ENCODE assay signal across 19 cellular contexts in genomic region chr15:63895787-63896218, GRCh38.
DNase-seq lines count a peak whose midpoint lies in the region; ATAC-seq, FAIRE-seq and TF ChIP-seq lines count a peak whose summit lies in the region.
"Had no signal": no experiment of that assay in that cellular context is flagged by ENCODE, and none has a peak within 500 bp of the region (broad histone marks: within the 10 kb centered on the region; RNA-seq: fewer than 3 reads in every experiment).

No MANE protein-coding gene starts in this region.

- H3K14ac ChIP-seq in neuronal stem cell (ENCODE audit: low read length), result peak overlapping the region; percentile 23

- no peak overlapping the region for H3K4me3 ChIP-seq in BLaER1
- no peak overlapping the region for H3K4me3 ChIP-seq in CD8-positive, alpha-beta T cell (ENCODE audit: low read depth, low read length)
- no peak overlapping the region for H3K4me3 ChIP-seq in K562
- no peak overlapping the region for H3K4me3 ChIP-seq in neuronal stem cell (ENCODE audit: low read length in 2 of 2)
- H3K4me3 ChIP-seq: tibial artery had no signal

- peaks cover 93% of the 10 kb centered on the region for H3K4me1 Mint-ChIP-seq in CD8-positive, alpha-beta T cell (ENCODE audit: low read depth)

- H3K4me2 ChIP-seq in BLaER1, result peak overlapping the region; percentile 80
- peak overlapping the region; percentile 93 for H3K4me2 ChIP-seq in K562 (ENCODE audit: insufficient read depth, low read length)
- H3K4me2 ChIP-seq in neuronal stem cell (ENCODE audit: insufficient read depth, low read length, poor library complexity, severe bottlenecking), result no peak overlapping the region

- H2BK120ac ChIP-seq in neuronal stem cell (ENCODE audit: low read depth, low read length), result no peak overlapping the region

- H4K20me1 ChIP-seq in BLaER1, result no peaks in the 10 kb centered on the region
- no peaks in the 10 kb centered on the region; the same call in 1 of the 2 replicates for H4K20me1 ChIP-seq in K562 (replicated peaks; ENCODE audit: control insufficient read depth, insufficient read depth, low read length)

- H2AK5ac ChIP-seq in neuronal stem cell (ENCODE audit: low read depth, low read length), result no peak overlapping the region

- no peak for TF ChIP-seq POLR2A in K562 (conservative IDR thresholded peaks at IDR 0.05)

- H3K27me3 ChIP-seq in BLaER1 (no peaks in the 10 kb centered on the region), K562 (ENCODE audit: control insufficient read depth in 2 of 2, insufficient read depth in 2 of 2, low read length in 2 of 2) (no peaks in the 10 kb centered on the region), neuronal stem cell (ENCODE audit: control insufficient read depth in 3 of 3, insufficient read depth in 3 of 3, low read depth in 1 of 3, low read length in 3 of 3) (no peaks in the 10 kb centered on the region)
- H3K27me3 ChIP-seq in CD8-positive, alpha-beta T cell (ENCODE audit: insufficient read depth, low read length), result no peaks in the 10 kb centered on the region
- H3K27me3 ChIP-seq: foreskin keratinocyte, tibial artery had no signal

- no peak overlapping the region for H2BK15ac ChIP-seq in neuronal stem cell (ENCODE audit: low read length)

- no peaks in the 10 kb centered on the region for H3K9me1 ChIP-seq in K562 (ENCODE audit: control insufficient read depth, insufficient read depth, low read length)

- H3K18ac ChIP-seq in neuronal stem cell (ENCODE audit: low read length), result peak overlapping the region; percentile 13

- H3K79me1 ChIP-seq in neuronal stem cell (ENCODE audit: low read depth, low read length), result no peaks in the 10 kb centered on the region

- no peak for TF ChIP-seq RAD21 in K562 (CRISPR knock-in tag; conservative IDR thresholded peaks at IDR 0.05 in 1 of 2, IDR thresholded peaks at IDR 0.05 in 1 of 2)

- peak overlapping the region; percentile 46 for H3K27ac Mint-ChIP-seq in CD8-positive, alpha-beta T cell

- no peak overlapping the region for H3K27ac ChIP-seq in BLaER1
- no peak overlapping the region for H3K27ac ChIP-seq in CD8-positive, alpha-beta T cell (ENCODE audit: low read depth, low read length)
- peak overlapping the region; percentile 94 for H3K27ac ChIP-seq in K562 (ENCODE audit: extremely low read depth, low read depth, low read length)
- no peak overlapping the region for H3K27ac ChIP-seq in neuronal stem cell (replicated peaks; ENCODE audit: low read length)
- H3K27ac ChIP-seq: epithelial cell of prostate, foreskin keratinocyte, tibial artery had no signal

- in situ Hi-C loops in K562 (cut with MboI), result no loop called here

- ATAC-seq in CD8-positive, alpha-beta T cell, result no peak
- ATAC-seq in K562, result peak; percentile 2; the same call in 1 of the 3 replicates
- ATAC-seq: foreskin keratinocyte had no signal

- no peak overlapping the region for H2BK12ac ChIP-seq in neuronal stem cell (ENCODE audit: low read length)

- WGBS in K562 (ENCODE audit: insufficient coverage, low coverage, missing lambda C conversion rate), result 39% methylated on average over 8 of the region's 8 CpGs
- no CpG with 5 or more reads among the region's 8 CpGs for WGBS in neuronal stem cell (ENCODE audit: extremely low coverage in 2 of 2, insufficient read length in 2 of 2, insufficient replicate concordance in 1 of 2), 2 donors

- H3K4me1 ChIP-seq in BLaER1, result peaks cover 91% of the 10 kb centered on the region
- peaks cover 96% of the 10 kb centered on the region for H3K4me1 ChIP-seq in CD8-positive, alpha-beta T cell (ENCODE audit: insufficient read depth, low read length)
- peaks cover 73 to 80% of the 10 kb centered on the region in 2 experiments for H3K4me1 ChIP-seq in K562 (replicated peaks in 1 of 2; ENCODE audit: control insufficient read depth in 2 of 2, insufficient read depth in 2 of 2, low read length in 2 of 2)
- peaks cover 11 to 16% of the 10 kb centered on the region in 2 donors for H3K4me1 ChIP-seq in neuronal stem cell (ENCODE audit: control insufficient read depth in 2 of 2, insufficient read depth in 1 of 2, low read depth in 1 of 2, low read length in 2 of 2)
- H3K4me1 ChIP-seq: foreskin keratinocyte had no signal

- no peak for TF ChIP-seq EP300 in K562 (IDR thresholded peaks at IDR 0.05; ENCODE audit: low read length)

- POLR2A ChIA-PET in CD8-positive, alpha-beta T cell (lab: Charles Lee), result interaction anchor here (0.8 to 1.9 kb wide), 2 partner anchors 14 to 63 kb away, joined by 3 to 4 read pairs; no protein-coding TSS in a partner anchor
- POLR2A ChIA-PET in K562 (lab: Yijun Ruan, JAX), result interaction anchor here (0.6 to 2.6 kb wide), 6 partner anchors 9 to 92 kb away, joined by 3 to 17 read pairs (median 4); no protein-coding TSS in a partner anchor

- no peak overlapping the region for H3K4ac ChIP-seq in neuronal stem cell (ENCODE audit: low read length)

- peaks cover 27% of the 10 kb centered on the region for H3K79me2 ChIP-seq in K562 (ENCODE audit: control insufficient read depth, insufficient read depth, low read length)

- H3K23ac ChIP-seq in neuronal stem cell (ENCODE audit: low read depth, low read length, poor library complexity), result no peak overlapping the region

- H3K9me3 ChIP-seq in BLaER1, result no peaks in the 10 kb centered on the region
- no peaks in the 10 kb centered on the region for H3K9me3 ChIP-seq in CD8-positive, alpha-beta T cell (ENCODE audit: low read length)
- no peaks in the 10 kb centered on the region for H3K9me3 ChIP-seq in K562 (replicated peaks; ENCODE audit: control insufficient read depth, insufficient read depth, low read depth, low read length)
- no peaks in the 10 kb centered on the region for H3K9me3 ChIP-seq in neuronal stem cell (replicated peaks in 1 of 2; ENCODE audit: control insufficient read depth in 2 of 2, insufficient read depth in 1 of 2, low read depth in 1 of 2, low read length in 2 of 2)
- H3K9me3 ChIP-seq: tibial artery had no signal

- peak; percentile 26 for FAIRE-seq in K562 (lab: Jason Lieb, UNC)
- FAIRE-seq: D721Med had no signal

- intact Hi-C loops in CD8-positive, alpha-beta T cell (cut with DNase I, micrococcal nuclease), result loop anchor here in 1 of 2 experiments (10.0 kb wide), 1 partner anchor 49 kb away; no protein-coding TSS in a partner anchor
- intact Hi-C loops in K562 (cut with micrococcal nuclease), result loop anchor here (1.0 to 5.0 kb wide), 2 partner anchors 51 to 63 kb away; partner anchors contain the start of gene HERC1

- H3K36me3 ChIP-seq in BLaER1 (no peaks in the 10 kb centered on the region), K562 (ENCODE audit: control insufficient read depth, insufficient read depth, low read length) (no peaks in the 10 kb centered on the region), neuronal stem cell (replicated peaks in 1 of 2; ENCODE audit: control insufficient read depth in 2 of 2, insufficient read depth in 2 of 2, low read length in 2 of 2) (no peaks in the 10 kb centered on the region)
- H3K36me3 ChIP-seq in CD8-positive, alpha-beta T cell (ENCODE audit: insufficient read depth, low read length), result no peaks in the 10 kb centered on the region
- H3K36me3 ChIP-seq: tibial artery had no signal

- CTCF ChIA-PET in CD8-positive, alpha-beta T cell (lab: Charles Lee), result interaction anchor here (1.5 to 6.6 kb wide), 2 partner anchors 50 to 144 kb away, joined by 5 to 40 read pairs; no protein-coding TSS in a partner anchor
- CTCF ChIA-PET in K562 (lab: Yijun Ruan, JAX; ENCODE audit: low intra/inter-chr PET ratio), result no interaction called here

- H3K27me3 Mint-ChIP-seq in CD8-positive, alpha-beta T cell (ENCODE audit: low read depth), result no peaks in the 10 kb centered on the region

- H3K9me3 Mint-ChIP-seq in CD8-positive, alpha-beta T cell, result no peaks in the 10 kb centered on the region
- H3K9me3 Mint-ChIP-seq: nephron; stimulated activated effector memory CD8-positive, alpha-beta T cell treated with anti-CD3 and anti-CD28 coated beads, Interleukin-12 subunit alpha, Interleukin-12 subunit beta, amount 100 ng/mL, for 72 hours had no signal

- no peak overlapping the region; the same call in 1 of the 2 replicates for H3K9ac ChIP-seq in BLaER1
- peak overlapping the region; percentile 77 to 78; a peak in 3 of 4 replicates for H3K9ac ChIP-seq in K562 (ENCODE audit: insufficient read depth in 1 of 2, low read depth in 2 of 2, low read length in 2 of 2)
- H3K9ac ChIP-seq in neuronal stem cell (ENCODE audit: low read depth, low read length, poor library complexity), result no peak overlapping the region

- DNase-seq in CD8-positive, alpha-beta T cell, result no peak
- DNase-seq in K562 (ENCODE audit: extremely low read depth in 1 of 4, low spot score in 3 of 4), result peak in 2 of 4 experiments; percentile 43 to 54
- DNase-seq in neuronal stem cell (ENCODE audit: low spot score), result no peak
- DNase-seq in T1000 (lab: John Stamatoyannopoulos, UW), result no peak
- DNase-seq in activated CD4-positive, alpha-beta T cell treated with anti-CD3 and anti-CD28 coated beads, Interleukin-2, amount 50 U/mL, for 4 hours, result no peak
- DNase-seq in NCI-H446 (lab: John Stamatoyannopoulos, UW), result no peak
- DNase-seq in effector CD4-positive, alpha-beta T cell, result no peak
- DNase-seq: activated CD4-positive, alpha-beta T cell treated with anti-CD3 and anti-CD28 coated beads for 48 hours; activated T-cell treated with anti-CD3 and anti-CD28 coated beads, Interleukin-2, amount 50 U/mL, for 48 hours; dermis blood vessel endothelial cell; foreskin keratinocyte; NCI-H187 treated with DMSO at 0.1 percent for 48 hours; NCI-H2227 treated with DMSO at 0.1 percent for 48 hours had no signal

- no peak overlapping the region for H3K4me3 Mint-ChIP-seq in CD8-positive, alpha-beta T cell
- H3K4me3 Mint-ChIP-seq: nephron had no signal

- no TSS peak for BruUV-seq in K562 (replicated peaks; lab: Mats Ljungman, UMichigan)

- H3K36me3 Mint-ChIP-seq in CD8-positive, alpha-beta T cell, result no peaks in the 10 kb centered on the region
- H3K36me3 Mint-ChIP-seq: stimulated activated effector memory CD8-positive, alpha-beta T cell treated with anti-CD3 and anti-CD28 coated beads, Interleukin-12 subunit alpha, Interleukin-12 subunit beta, amount 100 ng/mL, for 72 hours had no signal

- peak overlapping the region; percentile 25 for H4K91ac ChIP-seq in neuronal stem cell (ENCODE audit: low read depth, low read length, poor library complexity)

- no peak for TF ChIP-seq CTCF in CD8-positive, alpha-beta T cell (IDR thresholded peaks at IDR 0.05)
- no peak for TF ChIP-seq CTCF in K562 (IDR thresholded peaks at IDR 0.05 in 2 of 3, conservative IDR thresholded peaks at IDR 0.05 in 1 of 3; ENCODE audit: insufficient read depth in 2 of 3, low read depth in 1 of 3, low read length in 3 of 3)

- peak overlapping the region; percentile 81 for H2AFZ ChIP-seq in K562 (ENCODE audit: low read depth, low read length)
- H2AFZ ChIP-seq in neuronal stem cell (ENCODE audit: low read length), result no peak overlapping the region

- no peak overlapping the region for H4K8ac ChIP-seq in neuronal stem cell (ENCODE audit: low read depth, low read length)

- H2BK5ac ChIP-seq in neuronal stem cell (ENCODE audit: low read length), result no peak overlapping the region

TF ChIP-seq in K562, 482 proteins besides CTCF, POLR2A, EP300 and RAD21 (continues in another document):
- TF ChIP-seq ARID2 (IDR thresholded peaks at IDR 0.05) (no peak), JUN (IDR thresholded peaks at IDR 0.05; ENCODE audit: borderline replicate concordance, low read depth, low read length) (no peak), JUN (CRISPR knock-in tag; IDR thresholded peaks at IDR 0.05; ENCODE audit: borderline replicate concordance) (0 out of 2 replicates have a peak, but pooled peaks have one; percentile 66)

Comparison
In these comparisons a context has a peak if more than half of its experiments do, and no peak if none do; other contexts are left out.
1. H3K9ac ChIP-seq: peak in K562 (2 of 2); none in BLaER1 (single experiment) and neuronal stem cell (single experiment).